1 cellular context compared by ENCODE assay signal in genomic region chr1:155137129-155137528, GRCh38.
TF ChIP-seq lines count a peak whose summit lies in the region.

No MANE protein-coding gene starts in this region.

TF ChIP-seq in GM12878, 131 proteins besides CTCF, POLR2A, EP300 and RAD21:
- TF ChIP-seq MEF2A (IDR thresholded peaks at IDR 0.05; ENCODE audit: insufficient read depth, low read depth, low read length) (no peak), PAX8 (IDR thresholded peaks at IDR 0.05) (no peak)
